13 cellular contexts compared by ENCODE assay signal in genomic region chr15:65067334-65067644, GRCh38. TPM values are rescaled to one million over a fixed set of nuclear protein-coding genes. Genes with fewer than 3 reads are reported as not detected.
DNase-seq lines count a peak whose midpoint lies in the region; ATAC-seq and TF ChIP-seq lines count a peak whose summit lies in the region.
"Had no signal": no experiment of that assay in that cellular context is flagged by ENCODE, and none has a peak within 500 bp of the region (broad histone marks: within the 10 kb centered on the region; RNA-seq: fewer than 3 reads in every experiment).

No MANE protein-coding gene starts in this region.

- H3K4me1 Mint-ChIP-seq in Caco-2 (ENCODE audit: low read depth, unreplicated experiment), result peaks cover 17% of the 10 kb centered on the region

- no peaks in the 10 kb centered on the region for H3K9me3 Mint-ChIP-seq in Caco-2 (ENCODE audit: unreplicated experiment)
- H3K9me3 Mint-ChIP-seq: activated CD4-positive, alpha-beta memory T cell treated with anti-CD3 and anti-CD28 coated beads, Interleukin-2, amount 10 ng/mL, durations not matched to agents 7 days and 5 days had no signal

- no peak for TF ChIP-seq CTCF in Caco-2 (IDR thresholded peaks at IDR 0.05; ENCODE audit: insufficient read depth in 1 of 2, low read depth in 1 of 2, low read length in 1 of 2, severe bottlenecking in 1 of 2, unreplicated experiment in 1 of 2)
- no peak for TF ChIP-seq CTCF in GM10248 (IDR thresholded peaks at IDR 0.05; ENCODE audit: control extremely low read depth, extremely low read depth, low read depth, missing control alignments)

- no peaks in the 10 kb centered on the region for H3K36me3 ChIP-seq in Caco-2 (ENCODE audit: control insufficient read depth, insufficient read depth, low read length)

- no peak for DNase-seq in Caco-2
- no peak for DNase-seq in skeletal muscle cell (ENCODE audit: low read depth)
- DNase-seq in NCI-H226, result no peak
- no peak for DNase-seq in GM10248 (ENCODE audit: extremely low spot score)
- no peak for DNase-seq in activated T-cell treated with anti-CD3 and anti-CD28 coated beads for 4 hours
- DNase-seq: activated CD4-positive, alpha-beta memory T cell treated with anti-CD3 and anti-CD28 coated beads, Interleukin-2, amount 10 ng/mL, durations not matched to agents 7 days and 5 days; cerebellar nuclear complex; NCI-H1930; SHP77; stimulated activated CD4-positive, alpha-beta T cell treated with anti-CD3 and anti-CD28 coated beads, Interleukin-15, amount 100 ng/mL, for 24 hours had no signal

- no peaks in the 10 kb centered on the region for H3K27me3 Mint-ChIP-seq in Caco-2 (ENCODE audit: insufficient read depth, unreplicated experiment)

- peak overlapping the region; percentile 67 for H3K27ac Mint-ChIP-seq in Caco-2 (ENCODE audit: unreplicated experiment)
- H3K27ac Mint-ChIP-seq: activated CD4-positive, alpha-beta memory T cell treated with anti-CD3 and anti-CD28 coated beads, Interleukin-2, amount 10 ng/mL, durations not matched to agents 7 days and 5 days had no signal

- CTCF ChIA-PET in Caco-2 (lab: Charles Lee) (interaction anchor here (1.0 to 1.8 kb wide), 3 partner anchors 13 to 33 kb away, joined by 3 to 8 read pairs (median 4); no protein-coding TSS in a partner anchor), GM10248 (lab: Yijun Ruan, JAX) (interaction anchor here (1.1 to 10.5 kb wide), 4 partner anchors 10 to 33 kb away, joined by 3 to 72 read pairs (median 14); partner anchors contain the start of gene KBTBD13)

- peak overlapping the region; percentile 35 for H3K27ac ChIP-seq in angular gyrus (ENCODE audit: low read depth, low read length)

- H3K4me3 ChIP-seq in Caco-2 (ENCODE audit: low read depth, low read length) (peak overlapping the region; percentile 41), iPS-18c (ENCODE audit: insufficient read depth, low read depth, low read length) (peak overlapping the region; percentile 69), skeletal muscle cell (ENCODE audit: low read depth, low read length) (peak overlapping the region; percentile 15)

- H3K4me1 ChIP-seq in Caco-2, result peaks cover 15% of the 10 kb centered on the region

- H3K4me3 Mint-ChIP-seq in Caco-2 (ENCODE audit: unreplicated experiment), result peak overlapping the region; percentile 74
- H3K4me3 Mint-ChIP-seq: activated CD4-positive, alpha-beta memory T cell treated with anti-CD3 and anti-CD28 coated beads, Interleukin-2, amount 10 ng/mL, durations not matched to agents 7 days and 5 days had no signal

- POLR2A ChIA-PET in Caco-2 (lab: Charles Lee) (interaction anchor here (1.1 kb wide), 1 partner anchor 12 kb away, joined by 3 read pairs; no protein-coding TSS in a partner anchor), GM10248 (lab: Yijun Ruan, JAX) (no interaction called here)

- H3K9me3 ChIP-seq in Caco-2 (no peaks in the 10 kb centered on the region), iPS-18c (ENCODE audit: control insufficient read depth, insufficient read depth, low read length) (no peaks in the 10 kb centered on the region)

- ATAC-seq in GM21529 (IDR thresholded peaks at IDR 0.05; ENCODE audit: unreplicated experiment), result no peak

- no TSS peak for BruUV-seq in Caco-2 (replicated peaks; lab: Mats Ljungman, UMichigan)

- no peaks in the 10 kb centered on the region for H3K27me3 ChIP-seq in Caco-2 (replicated peaks; ENCODE audit: control insufficient read depth, insufficient read depth, low read length)

- no peaks in the 10 kb centered on the region for H3K36me3 Mint-ChIP-seq in Caco-2 (ENCODE audit: insufficient read depth, unreplicated experiment)

- intact Hi-C loops in Caco-2 (cut with micrococcal nuclease; ENCODE audit: unreplicated experiment), result no loop called here

RNA-seq across cellular contexts. Expression of gene RASL12, which starts 0.5 kb away (rescaled TPM):
- 6.0 and 6.4 TPM in 2 replicates for total RNA-seq in Caco-2 (2022)
- total RNA-seq: activated CD4-positive, alpha-beta memory T cell treated with anti-CD3 and anti-CD28 coated beads, Interleukin-2, amount 10 ng/mL, durations not matched to agents 7 days and 5 days had no signal

RNA-seq across cellular contexts. Expression of gene KBTBD13, which starts 9.3 kb away (rescaled TPM):
- total RNA-seq in Caco-2 (2022), result not detected in 2 replicates
- total RNA-seq: activated CD4-positive, alpha-beta memory T cell treated with anti-CD3 and anti-CD28 coated beads, Interleukin-2, amount 10 ng/mL, durations not matched to agents 7 days and 5 days had no signal

RNA-seq across cellular contexts. Expression of gene SLC51B, which starts 22.1 kb away (rescaled TPM):
- 15.4 and 17.1 TPM in 2 replicates for total RNA-seq in Caco-2 (2022)
- total RNA-seq: activated CD4-positive, alpha-beta memory T cell treated with anti-CD3 and anti-CD28 coated beads, Interleukin-2, amount 10 ng/mL, durations not matched to agents 7 days and 5 days had no signal

RNA-seq across cellular contexts. Expression of gene MTFMT, which starts 37.9 kb away (rescaled TPM):
- total RNA-seq in Caco-2 (2022), result 24.7 and 29.9 TPM in 2 replicates

RNA-seq across cellular contexts. Expression of gene UBAP1L, which starts 47.7 kb away (rescaled TPM):
- total RNA-seq in Caco-2 (2022), result 2.2 and 2.7 TPM in 2 replicates

Comparison
In these comparisons a context has a peak if more than half of its experiments do, and no peak if none do; other contexts are left out.
1. H3K4me3 ChIP-seq: peak in every context shown above with its lines; median percentile 69 in iPS-18c; 41 in Caco-2; 15 in skeletal muscle cell.